Comparison of ENCODE assay signal across 20 cellular contexts in the genomic region with DNA sequence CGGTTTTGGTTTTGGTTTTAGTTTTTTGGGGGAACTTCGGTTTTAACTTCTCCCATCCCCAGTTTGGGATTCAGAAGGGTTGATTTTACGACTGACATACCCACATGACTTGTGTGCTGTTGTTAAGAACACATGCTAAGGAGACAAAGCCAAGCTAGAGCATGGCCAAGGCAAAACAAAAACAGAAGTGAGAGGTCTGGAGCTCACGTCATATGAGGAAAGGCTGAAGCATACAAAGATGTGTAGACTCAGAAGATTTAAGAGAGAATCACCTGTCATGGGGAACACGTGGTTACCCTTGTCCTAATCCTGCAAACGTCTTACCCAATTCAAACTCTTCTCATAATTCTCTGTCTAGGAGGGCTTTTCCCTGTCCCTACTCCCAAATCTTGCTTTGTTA.
"Had no signal": no experiment of that assay in that cellular context is flagged by ENCODE, and none has a peak within 500 bp of the region (broad histone marks: within the 10 kb centered on the region; RNA-seq: fewer than 3 reads in every experiment).

No MANE protein-coding gene starts in this region.

- H3K36me3 ChIP-seq: MG63 had no signal

- H3K9me3 ChIP-seq: MG63, SK-N-SH had no signal

- ATAC-seq: Panc1, PC-3, T-cell had no signal

- H3K4me3 Mint-ChIP-seq: T-cell; T-helper 1 cell treated with Interleukin-12 subunit alpha and Interleukin-12 subunit beta and Interleukin-4 antibody, amounts not matched to agents 30 μg/mL and 1 μg/mL, for 36 hours had no signal

- H3K4me3 ChIP-seq: MG63 had no signal

- H3K9me3 Mint-ChIP-seq: T-cell; T-helper 1 cell treated with Interleukin-12 subunit alpha and Interleukin-12 subunit beta and Interleukin-4 antibody, amounts not matched to agents 30 μg/mL and 1 μg/mL, for 36 hours had no signal

- H3K9ac ChIP-seq: SK-N-SH had no signal

- H3K27ac ChIP-seq: RWPE1 had no signal

- H3K27me3 ChIP-seq: MG63 had no signal

- H3K4me2 ChIP-seq: SK-N-SH had no signal

- H3K27me3 Mint-ChIP-seq: T-cell had no signal

- H3K36me3 Mint-ChIP-seq: T-cell had no signal

- H3K4me1 Mint-ChIP-seq: T-cell had no signal

- DNase-seq: Karpas-422, KBM-7, MG63, NCI-H1092 treated with DMSO at 0.1 percent for 48 hours, NCI-H1436, NCI-H187, NCI-H2029, NCI-H2081 treated with DMSO at 0.1 percent for 48 hours, NCI-H2171 treated with DMSO at 0.1 percent for 48 hours, NCI-H524, NCI-H526 treated with DMSO at 0.1 percent for 48 hours, NCI-H748 treated with DMSO at 0.1 percent for 48 hours, PC-3, SHP77, SK-N-SH, SW 1271, T-cell had no signal

- H3K27ac Mint-ChIP-seq: T-cell; T-helper 1 cell treated with Interleukin-12 subunit alpha and Interleukin-12 subunit beta and Interleukin-4 antibody, amounts not matched to agents 30 μg/mL and 1 μg/mL, for 36 hours had no signal
